8 cellular contexts compared by ENCODE assay signal in the genomic region with DNA sequence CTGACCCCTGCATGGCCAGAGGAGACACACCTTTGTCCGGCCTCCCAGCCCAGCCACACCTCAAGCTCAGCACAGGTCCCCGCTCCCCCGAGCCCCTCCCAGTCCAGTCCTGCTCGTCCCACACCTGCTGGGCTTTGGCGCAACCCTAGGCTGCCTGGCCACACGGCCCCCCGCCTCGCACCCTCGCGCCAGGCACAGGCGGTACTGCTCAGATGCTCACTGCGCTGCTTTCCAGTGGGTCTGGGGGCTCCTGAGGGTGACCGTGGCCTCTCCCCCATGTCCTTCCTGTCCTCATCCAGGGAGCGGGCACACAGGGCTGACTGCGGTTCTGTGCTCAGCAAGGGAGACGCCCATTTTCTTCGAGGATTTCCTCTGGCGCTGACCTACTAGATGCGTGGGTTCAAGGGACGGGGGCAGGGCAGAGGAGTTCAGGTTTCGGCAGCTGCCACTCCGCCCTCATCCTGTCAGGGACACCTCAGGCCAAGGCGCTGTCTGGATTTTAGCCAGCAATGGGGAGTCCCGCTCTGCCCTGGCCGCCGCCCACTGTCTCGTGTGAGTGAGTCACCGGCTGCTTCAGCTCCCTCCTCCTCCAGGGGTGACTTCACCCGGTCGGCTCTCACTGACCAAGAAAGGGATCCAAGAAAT.
DNase-seq lines count a peak whose midpoint lies in the region; ATAC-seq lines count a peak whose summit lies in the region.

No MANE protein-coding gene starts in this region.

- no peaks in the 10 kb centered on the region for H3K9me3 ChIP-seq in effector memory CD4-positive, alpha-beta T cell (ENCODE audit: control insufficient read depth, low read length)
- H3K9me3 ChIP-seq in mesenchymal stem cell (ENCODE audit: control insufficient read depth, low read length): no peaks in the 10 kb centered on the region

- H3K4me2 ChIP-seq in mesenchymal stem cell (ENCODE audit: low read length, poor library complexity, severe bottlenecking): no peak overlapping the region

- no peaks in the 10 kb centered on the region for H3K27me3 ChIP-seq in effector memory CD4-positive, alpha-beta T cell (replicated peaks; ENCODE audit: control insufficient read depth, insufficient read depth, low read length, poor library complexity, severe bottlenecking)
- no peaks in the 10 kb centered on the region for H3K27me3 ChIP-seq in mesenchymal stem cell (ENCODE audit: control insufficient read depth in 1 of 2, insufficient read depth in 1 of 2, low read length in 2 of 2)

- peak overlapping the region in 1 of 2 experiments; percentile 100 for H3K14ac ChIP-seq in mesenchymal stem cell (ENCODE audit: low read length in 2 of 2)

- H2BK15ac ChIP-seq in mesenchymal stem cell (ENCODE audit: low read depth, poor library complexity, severe bottlenecking): peak overlapping the region; percentile 98

- peak overlapping the region in 1 of 2 experiments; percentile 97 for H3K23ac ChIP-seq in mesenchymal stem cell (ENCODE audit: low read length in 2 of 2)

- peak overlapping the region; percentile 99 to 100 for H3K4ac ChIP-seq in mesenchymal stem cell (ENCODE audit: low read depth in 1 of 2, low read length in 2 of 2)

- no peak overlapping the region for H2AFZ ChIP-seq in mesenchymal stem cell (ENCODE audit: low read depth, low read length)

- H2BK5ac ChIP-seq in mesenchymal stem cell (ENCODE audit: low read depth, low read length, poor library complexity, severe bottlenecking): peak overlapping the region; percentile 46

- H3K79me1 ChIP-seq in mesenchymal stem cell (replicated peaks; ENCODE audit: low read length, poor library complexity, severe bottlenecking): no peaks in the 10 kb centered on the region

- no peaks in the 10 kb centered on the region for H3K36me3 ChIP-seq in effector memory CD4-positive, alpha-beta T cell (ENCODE audit: control insufficient read depth, insufficient read depth, low read length)
- no peaks in the 10 kb centered on the region for H3K36me3 ChIP-seq in mesenchymal stem cell (ENCODE audit: control insufficient read depth in 1 of 2, insufficient read depth in 2 of 2, low read depth in 1 of 2, low read length in 2 of 2)

- H3K27ac ChIP-seq in effector memory CD4-positive, alpha-beta T cell (ENCODE audit: insufficient read depth, low read length, poor library complexity, severe bottlenecking): no peak overlapping the region
- no peak overlapping the region for H3K27ac ChIP-seq in mesenchymal stem cell (ENCODE audit: low read length, poor library complexity, severe bottlenecking)

- DNase-seq in AG08396 (ENCODE audit: low spot score): peak; percentile 85
- DNase-seq in HS-5 (ENCODE audit: low read depth): peak; percentile 40
- peak; percentile 29 for DNase-seq in activated CD4-positive, alpha-beta T cell treated with anti-CD3 and anti-CD28 coated beads, Interleukin-2, amount 50 U/mL, for 1 hour
- DNase-seq in effector memory CD4-positive, alpha-beta T cell: peak; percentile 29 to 80 (median 40)
- peak; percentile 98 for DNase-seq in mesenchymal stem cell
- peak; percentile 5 to 46 for DNase-seq in stimulated activated CD8-positive, alpha-beta memory T cell treated with anti-CD3 and anti-CD28 coated beads, Interleukin-15, amount 100 ng/mL, for 4 hours (ENCODE audit: low read depth in 2 of 2)
- no peak for DNase-seq in Ammon's horn (ENCODE audit: low spot score)

- H2BK12ac ChIP-seq in mesenchymal stem cell (ENCODE audit: low read length in 2 of 2): peak overlapping the region; percentile 100

- H3K9ac ChIP-seq in mesenchymal stem cell (ENCODE audit: low read length): peak overlapping the region; percentile 60

- peak overlapping the region; percentile 100 for H4K91ac ChIP-seq in mesenchymal stem cell (ENCODE audit: low read length)

- 45% methylated on average over 22 of the region's 30 CpGs for WGBS in mesenchymal stem cell

- peak; percentile 48 for ATAC-seq in GM19455 (IDR thresholded peaks at IDR 0.05; ENCODE audit: unreplicated experiment)

- peak overlapping the region; percentile 97 for H2AK5ac ChIP-seq in mesenchymal stem cell (ENCODE audit: low read length, severe bottlenecking)

- peak overlapping the region; percentile 99 to 100 for H3K18ac ChIP-seq in mesenchymal stem cell (ENCODE audit: low read depth in 1 of 2, low read length in 2 of 2)

- no peak overlapping the region for H3K4me3 ChIP-seq in effector memory CD4-positive, alpha-beta T cell (ENCODE audit: insufficient read depth, low read depth, low read length, poor library complexity, severe bottlenecking)
- peak overlapping the region in 1 of 2 experiments; percentile 59 for H3K4me3 ChIP-seq in mesenchymal stem cell (ENCODE audit: insufficient read depth in 1 of 2, low read depth in 1 of 2, low read length in 2 of 2)

- H3K4me1 ChIP-seq in effector memory CD4-positive, alpha-beta T cell (ENCODE audit: control insufficient read depth, insufficient read depth, low read length, poor library complexity, severe bottlenecking): no peaks in the 10 kb centered on the region
- H3K4me1 ChIP-seq in mesenchymal stem cell (ENCODE audit: control insufficient read depth, insufficient read depth, low read depth, low read length): peaks cover 41% of the 10 kb centered on the region

- H2BK120ac ChIP-seq in mesenchymal stem cell (ENCODE audit: low read depth, low read length): peak overlapping the region; percentile 65

- peak overlapping the region; percentile 88 for H4K8ac ChIP-seq in mesenchymal stem cell (ENCODE audit: low read length)
